8 cellular contexts compared by ENCODE assay signal in genomic region chr19:58001895-58002369, GRCh38. TPM values are rescaled to one million over a fixed set of nuclear protein-coding genes. Genes with fewer than 3 reads are reported as not detected.
DNase-seq lines count a peak whose midpoint lies in the region; ATAC-seq and TF ChIP-seq lines count a peak whose summit lies in the region.

No MANE protein-coding gene starts in this region.

- peak overlapping the region; percentile 18 for H3K23ac ChIP-seq in H9 (ENCODE audit: insufficient read length, low read depth, low read length)

- H3K9me3 ChIP-seq in CD4-positive, alpha-beta memory T cell (ENCODE audit: control insufficient read depth in 1 of 2, low read length in 2 of 2): peaks cover 4 to 39% of the 10 kb centered on the region in 2 donors
- H3K9me3 ChIP-seq in H9 (ENCODE audit: control insufficient read depth, low read depth, low read length): peaks cover 16% of the 10 kb centered on the region

- peak overlapping the region; percentile 85 for H3K9ac ChIP-seq in H9 (ENCODE audit: extremely low read depth, insufficient read length, low read length)

- H3K4me3 ChIP-seq in CD4-positive, alpha-beta memory T cell (ENCODE audit: low read length in 2 of 2): peak overlapping the region; percentile 64 to 93

- H3K36me3 Mint-ChIP-seq in CD4-positive, alpha-beta memory T cell: peaks cover 82 to 86% of the 10 kb centered on the region in 2 donors
- H3K36me3 Mint-ChIP-seq in H9 (ENCODE audit: insufficient read depth in 1 of 3, low read depth in 3 of 3) (peaks cover 85 to 89% (median 89%) of the 10 kb centered on the region in 3 experiments), progenitor cell of endocrine pancreas (ENCODE audit: insufficient read depth) (peaks cover 90% of the 10 kb centered on the region)
- peaks cover 91% of the 10 kb centered on the region for H3K36me3 Mint-ChIP-seq in activated CD4-positive, alpha-beta T cell treated with anti-CD3 and anti-CD28 coated beads, Interleukin-2, amount 10 ng/mL, durations not matched to agents 7 days and 5 days (ENCODE audit: low read depth)

- H3K27me3 ChIP-seq in CD4-positive, alpha-beta memory T cell (ENCODE audit: insufficient read depth, low read length): no peaks in the 10 kb centered on the region
- H3K27me3 ChIP-seq in H9 (ENCODE audit: insufficient read depth, low read length): no peaks in the 10 kb centered on the region
- no peaks in the 10 kb centered on the region for H3K27me3 ChIP-seq in foreskin keratinocyte

- peaks cover 19% of the 10 kb centered on the region for H3K36me3 ChIP-seq in CD4-positive, alpha-beta memory T cell (ENCODE audit: insufficient read depth, low read length)

- H3K18ac ChIP-seq in H9 (ENCODE audit: insufficient read length, low read depth, low read length): peak overlapping the region; percentile 97

- H3K4me2 ChIP-seq in H9 (ENCODE audit: insufficient read depth, insufficient read length, low read length): peak overlapping the region; percentile 83

- no peaks in the 10 kb centered on the region for H3K27me3 Mint-ChIP-seq in CD4-positive, alpha-beta memory T cell
- peaks cover 7% of the 10 kb centered on the region for H3K27me3 Mint-ChIP-seq in H9 (ENCODE audit: low read depth)
- H3K27me3 Mint-ChIP-seq in activated CD4-positive, alpha-beta T cell treated with anti-CD3 and anti-CD28 coated beads, Interleukin-2, amount 10 ng/mL, durations not matched to agents 7 days and 5 days: no peaks in the 10 kb centered on the region
- H3K27me3 Mint-ChIP-seq in progenitor cell of endocrine pancreas: no peaks in the 10 kb centered on the region

- peaks cover 9% of the 10 kb centered on the region for H3K79me1 ChIP-seq in H9 (ENCODE audit: insufficient read depth, low read depth, low read length, poor library complexity, severe bottlenecking)

- H3K14ac ChIP-seq in H9 (ENCODE audit: insufficient read depth, low read length): peak overlapping the region; percentile 97; the same call in 1 of the 2 replicates

- H2BK15ac ChIP-seq in H9 (ENCODE audit: low read depth, low read length): no peak overlapping the region

- H2AFZ ChIP-seq in H9 (ENCODE audit: low read length): no peak overlapping the region

- no peak overlapping the region for H2AK5ac ChIP-seq in H9 (ENCODE audit: insufficient read length, low read length)

- intact Hi-C loops in CD4-positive, alpha-beta memory T cell (cut with micrococcal nuclease): loop anchor here (1.0 to 10.0 kb wide), 11 partner anchors 55 to 761 kb away; partner anchors contain the start of genes TRAPPC2B, ZNF134, ZNF256 and ZNF416

- peak overlapping the region; percentile 12 for H4K91ac ChIP-seq in H9 (ENCODE audit: insufficient read length, low read depth, low read length)

- no peaks in the 10 kb centered on the region for H4K20me1 ChIP-seq in H9 (ENCODE audit: control insufficient read depth, insufficient read depth, insufficient read length)

- POLR2A ChIA-PET in CD4-positive, alpha-beta memory T cell (lab: Charles Lee; ENCODE audit: partially characterized antibody): interaction anchor here (1.0 to 2.4 kb wide), 25 partner anchors 8 to 810 kb away, joined by 3 to 19 read pairs (median 6); partner anchors contain the start of genes ZIK1, ZNF211, ZNF256 and ZNF264
- POLR2A ChIA-PET in activated CD4-positive, alpha-beta T cell treated with anti-CD3 and anti-CD28 coated beads, Interleukin-2, amount 10 ng/mL, durations not matched to agents 7 days and 5 days (lab: Charles Lee): no interaction called here

- H3K4ac ChIP-seq in H9 (ENCODE audit: low read depth, low read length): no peak overlapping the region

- no peak overlapping the region for H4K8ac ChIP-seq in H9 (replicated peaks; ENCODE audit: insufficient read length, low read depth, low read length)

- no peak overlapping the region for H3T11ph ChIP-seq in H9 (ENCODE audit: low read length)

- no peak for DNase-seq in CD4-positive, alpha-beta memory T cell
- DNase-seq in H9: no peak
- DNase-seq in activated CD4-positive, alpha-beta T cell treated with anti-CD3 and anti-CD28 coated beads, Interleukin-2, amount 10 ng/mL, durations not matched to agents 7 days and 5 days: peak; percentile 39
- DNase-seq in foreskin keratinocyte: no peak
- no peak for DNase-seq in progenitor cell of endocrine pancreas (ENCODE audit: low spot score, unreplicated experiment)
- DNase-seq in NCI-H128 (lab: John Stamatoyannopoulos, UW; ENCODE audit: unreplicated experiment): no peak

- WGBS in H9 (ENCODE audit: extremely low coverage, insufficient read length, low lambda C conversion rate): no CpG with 5 or more reads among the region's 23 CpGs

- peaks cover 2 to 67% (median 59%) of the 10 kb centered on the region in 8 donors for H3K9me3 Mint-ChIP-seq in CD4-positive, alpha-beta memory T cell
- H3K9me3 Mint-ChIP-seq in H9 (peaks cover 52 to 88% of the 10 kb centered on the region in 2 experiments), progenitor cell of endocrine pancreas (ENCODE audit: low read depth) (peaks cover 59% of the 10 kb centered on the region)
- peaks cover 59% of the 10 kb centered on the region for H3K9me3 Mint-ChIP-seq in activated CD4-positive, alpha-beta T cell treated with anti-CD3 and anti-CD28 coated beads, Interleukin-2, amount 10 ng/mL, durations not matched to agents 7 days and 5 days

- no peak overlapping the region for H3K56ac ChIP-seq in H9 (ENCODE audit: insufficient read length, low read depth, low read length)

- no peak overlapping the region for H4K5ac ChIP-seq in H9 (ENCODE audit: insufficient read length, low read depth, low read length)

- peak overlapping the region; percentile 80 for H3K27ac ChIP-seq in CD4-positive, alpha-beta memory T cell (ENCODE audit: low read depth, low read length)
- H3K27ac ChIP-seq in H9 (ENCODE audit: insufficient read length, low read depth, low read length): no peak overlapping the region
- peak overlapping the region; percentile 72 for H3K27ac ChIP-seq in foreskin keratinocyte

- ATAC-seq in foreskin keratinocyte (peak; percentile 18), HG03378 (IDR thresholded peaks at IDR 0.05; ENCODE audit: unreplicated experiment) (no peak), HG03457 (IDR thresholded peaks at IDR 0.05; ENCODE audit: unreplicated experiment) (no peak)

- H3K27ac Mint-ChIP-seq in CD4-positive, alpha-beta memory T cell: peak overlapping the region; percentile 62 to 93 (median 87)
- H3K27ac Mint-ChIP-seq in H9: peak overlapping the region in 2 of 3 experiments; percentile 87 to 96; a peak in 5 of 7 replicates
- H3K27ac Mint-ChIP-seq in activated CD4-positive, alpha-beta T cell treated with anti-CD3 and anti-CD28 coated beads, Interleukin-2, amount 10 ng/mL, durations not matched to agents 7 days and 5 days: peak overlapping the region; percentile 90
- H3K27ac Mint-ChIP-seq in progenitor cell of endocrine pancreas: peak overlapping the region; percentile 97

- H3K4me3 Mint-ChIP-seq in CD4-positive, alpha-beta memory T cell: peak overlapping the region; percentile 76 to 87 (median 84)
- peak overlapping the region; percentile 88 to 93 for H3K4me3 Mint-ChIP-seq in H9
- peak overlapping the region; percentile 80 for H3K4me3 Mint-ChIP-seq in activated CD4-positive, alpha-beta T cell treated with anti-CD3 and anti-CD28 coated beads, Interleukin-2, amount 10 ng/mL, durations not matched to agents 7 days and 5 days
- peak overlapping the region; percentile 87 for H3K4me3 Mint-ChIP-seq in progenitor cell of endocrine pancreas (ENCODE audit: low read depth)

- peaks cover 10% of the 10 kb centered on the region for H3K79me2 ChIP-seq in H9 (ENCODE audit: insufficient read depth, low read length)

- TF ChIP-seq CTCF in H9 (conservative IDR thresholded peaks at IDR 0.05): no peak
- no peak for TF ChIP-seq CTCF in foreskin keratinocyte (conservative IDR thresholded peaks at IDR 0.05)
- TF ChIP-seq CTCF in progenitor cell of endocrine pancreas (IDR thresholded peaks at IDR 0.05; ENCODE audit: unreplicated experiment): no peak

- H3K23me2 ChIP-seq in H9 (ENCODE audit: insufficient read length, low read depth, low read length, poor library complexity, severe bottlenecking): peaks cover 4% of the 10 kb centered on the region

- H3K4me1 ChIP-seq in CD4-positive, alpha-beta memory T cell (ENCODE audit: insufficient read depth, low read length): peaks cover 22% of the 10 kb centered on the region
- no peaks in the 10 kb centered on the region for H3K4me1 ChIP-seq in H9 (ENCODE audit: insufficient read depth, low read length)
- H3K4me1 ChIP-seq in foreskin keratinocyte: peaks cover 12% of the 10 kb centered on the region

- H3K4me1 Mint-ChIP-seq in CD4-positive, alpha-beta memory T cell: peaks cover 15 to 34% (median 25%) of the 10 kb centered on the region in 4 donors
- H3K4me1 Mint-ChIP-seq in H9 (peaks cover 8 to 19% of the 10 kb centered on the region in 2 experiments), progenitor cell of endocrine pancreas (ENCODE audit: low read depth) (peaks cover 8% of the 10 kb centered on the region)
- H3K4me1 Mint-ChIP-seq in activated CD4-positive, alpha-beta T cell treated with anti-CD3 and anti-CD28 coated beads, Interleukin-2, amount 10 ng/mL, durations not matched to agents 7 days and 5 days: peaks cover 31% of the 10 kb centered on the region

- no peak overlapping the region for H2BK120ac ChIP-seq in H9 (ENCODE audit: low read depth, low read length, poor library complexity, severe bottlenecking)

- H2BK20ac ChIP-seq in H9 (ENCODE audit: low read depth, low read length, poor library complexity, severe bottlenecking): no peak overlapping the region

- CTCF ChIA-PET in CD4-positive, alpha-beta memory T cell (lab: Charles Lee; ENCODE audit: partially characterized antibody): interaction anchor here (1.1 to 1.6 kb wide), 3 partner anchors 15 to 567 kb away, joined by 3 to 4 read pairs (median 3); no protein-coding TSS in a partner anchor
- CTCF ChIA-PET in activated CD4-positive, alpha-beta T cell treated with anti-CD3 and anti-CD28 coated beads, Interleukin-2, amount 10 ng/mL, durations not matched to agents 7 days and 5 days (lab: Charles Lee): interaction anchor here (0.5 to 3.5 kb wide), 3 partner anchors 17 to 85 kb away, joined by 3 to 20 read pairs (median 3); no protein-coding TSS in a partner anchor

- no peak overlapping the region for H2BK5ac ChIP-seq in H9 (ENCODE audit: insufficient read length, low read length)

- H2BK12ac ChIP-seq in H9 (ENCODE audit: insufficient read length, low read depth, low read length): no peak overlapping the region

RNA-seq across cellular contexts. Expression of gene ZNF606, which starts 0.7 kb away (rescaled TPM):
- total RNA-seq in CD4-positive, alpha-beta memory T cell: 10 to 100 TPM; 25.5 to 37.3 TPM
- 1 to 10 TPM; 2.7 to 7.2 TPM for polyA plus RNA-seq in CD4-positive, alpha-beta memory T cell
- total RNA-seq in H9 (2021): 13.4 and 14.1 TPM in 2 replicates
- 10 to 100 TPM; 11.1 to 15.3 TPM for total RNA-seq in activated CD4-positive, alpha-beta T cell treated with anti-CD3 and anti-CD28 coated beads, Interleukin-2, amount 10 ng/mL, durations not matched to agents 7 days and 5 days
- 6.5 and 6.6 TPM in 2 replicates for total RNA-seq in foreskin keratinocyte
- polyA plus RNA-seq in foreskin keratinocyte: 1.3 and 1.7 TPM in 2 replicates
- 48.6 and 49.0 TPM in 2 replicates for total RNA-seq in progenitor cell of endocrine pancreas

RNA-seq across cellular contexts. Expression of gene C19orf18, which starts 27.6 kb away (rescaled TPM):
- total RNA-seq in CD4-positive, alpha-beta memory T cell: 1 to 10 TPM in 1 of 2 experiments, under 1 TPM in 1; 0.76 to 1.2 TPM
- under 1 TPM in 1 of 2 donors, not detected in 1; 0.22 TPM for polyA plus RNA-seq in CD4-positive, alpha-beta memory T cell
- total RNA-seq in H9 (2021) (0.26 and 0.33 TPM in 2 replicates), foreskin keratinocyte (0.32 and 0.44 TPM in 2 replicates), progenitor cell of endocrine pancreas (1.6 and 1.8 TPM in 2 replicates)
- under 1 TPM; 0.37 to 0.82 TPM for total RNA-seq in activated CD4-positive, alpha-beta T cell treated with anti-CD3 and anti-CD28 coated beads, Interleukin-2, amount 10 ng/mL, durations not matched to agents 7 days and 5 days
- polyA plus RNA-seq in foreskin keratinocyte: 0.39 and 0.54 TPM in 2 replicates

RNA-seq across cellular contexts. Expression of gene ZSCAN1, which starts 31.9 kb away (rescaled TPM):
- not detected for total RNA-seq in CD4-positive, alpha-beta memory T cell
- polyA plus RNA-seq in CD4-positive, alpha-beta memory T cell: not detected
- 0.77 and 1.2 TPM in 2 replicates for total RNA-seq in H9 (2021)
- not detected for total RNA-seq in activated CD4-positive, alpha-beta T cell treated with anti-CD3 and anti-CD28 coated beads, Interleukin-2, amount 10 ng/mL, durations not matched to agents 7 days and 5 days
- not detected in 2 replicates for total RNA-seq in foreskin keratinocyte
- polyA plus RNA-seq in foreskin keratinocyte: 0.08 TPM in 2 replicates
- 4.8 and 6.7 TPM in 2 replicates for total RNA-seq in progenitor cell of endocrine pancreas

RNA-seq across cellular contexts. Expression of gene ZNF256, which starts 54.4 kb away (rescaled TPM):
- 10 to 100 TPM; 12.4 to 13.9 TPM for total RNA-seq in CD4-positive, alpha-beta memory T cell
- polyA plus RNA-seq in CD4-positive, alpha-beta memory T cell: 1 to 10 TPM; 5.6 to 6.9 TPM
- total RNA-seq in H9 (2021) (11.9 and 12.3 TPM in 2 replicates), foreskin keratinocyte (5.9 and 6.0 TPM in 2 replicates), progenitor cell of endocrine pancreas (7.3 and 7.5 TPM in 2 replicates)
- total RNA-seq in activated CD4-positive, alpha-beta T cell treated with anti-CD3 and anti-CD28 coated beads, Interleukin-2, amount 10 ng/mL, durations not matched to agents 7 days and 5 days: 1 to 10 TPM; 9.1 to 9.3 TPM
- 2.5 and 2.7 TPM in 2 replicates for polyA plus RNA-seq in foreskin keratinocyte

RNA-seq across cellular contexts. Expression of gene ZNF135, which starts 57.1 kb away (rescaled TPM):
- total RNA-seq in CD4-positive, alpha-beta memory T cell: under 1 TPM; 0.41 to 0.47 TPM
- polyA plus RNA-seq in CD4-positive, alpha-beta memory T cell: 1 to 10 TPM in 1 of 2 donors, under 1 TPM in 1; 0.44 to 2.0 TPM
- total RNA-seq in H9 (2021) (4.7 and 5.4 TPM in 2 replicates), foreskin keratinocyte (1.4 and 1.9 TPM in 2 replicates), progenitor cell of endocrine pancreas (17.3 and 17.9 TPM in 2 replicates)
- 1 to 10 TPM in 1 of 2 experiments, under 1 TPM in 1; 0.77 to 1.1 TPM for total RNA-seq in activated CD4-positive, alpha-beta T cell treated with anti-CD3 and anti-CD28 coated beads, Interleukin-2, amount 10 ng/mL, durations not matched to agents 7 days and 5 days
- polyA plus RNA-seq in foreskin keratinocyte: 0.60 and 0.85 TPM in 2 replicates
